ENCODE assay signal across 12 cellular contexts in the genomic region with DNA sequence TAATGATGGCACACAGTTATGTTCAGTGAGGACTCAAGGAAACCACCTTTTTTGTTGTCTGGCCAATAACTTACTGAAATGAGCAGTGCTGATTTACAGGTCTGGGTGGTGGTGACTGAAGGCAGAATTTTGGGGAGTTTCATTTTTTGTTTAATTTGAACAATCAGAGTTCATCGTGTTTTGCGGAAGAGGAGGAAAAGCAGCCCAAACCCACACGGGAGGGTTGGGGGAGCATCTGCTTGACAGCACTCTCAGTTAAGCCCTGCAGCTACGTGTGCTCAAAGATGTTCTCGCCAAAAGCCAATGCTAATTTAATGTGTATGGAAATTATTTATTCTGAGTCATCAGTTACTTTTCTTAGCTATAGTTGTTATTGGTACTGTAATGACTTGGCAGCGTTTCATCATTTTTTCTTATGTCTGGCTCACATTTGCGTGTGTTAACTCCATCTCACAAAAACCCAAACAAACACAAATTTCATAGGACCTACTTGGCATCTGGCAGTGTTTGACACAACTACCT.
A peak's percentile ranks its signal among the peaks of the same experiment; 100 is the strongest.
DNase-seq lines count a peak whose midpoint lies in the region; ATAC-seq and TF ChIP-seq lines count a peak whose summit lies in the region.
"Had no signal": no experiment of that assay in that cellular context is flagged by ENCODE, and none has a peak within 500 bp of the region (broad histone marks: within the 10 kb centered on the region; RNA-seq: fewer than 3 reads in every experiment).

No MANE protein-coding gene starts in this region.

- H3K9me3 ChIP-seq in A673 (ENCODE audit: low read depth, low read length, poor library complexity, severe bottlenecking) (no peaks in the 10 kb centered on the region), T-helper 17 cell (ENCODE audit: control insufficient read depth, low read length, poor library complexity, severe bottlenecking) (no peaks in the 10 kb centered on the region), Caco-2 (no peaks in the 10 kb centered on the region), gastrocnemius medialis (no peaks in the 10 kb centered on the region)

- ATAC-seq in T-helper 17 cell (peak; percentile 67), HG03139 (IDR thresholded peaks at IDR 0.05; ENCODE audit: unreplicated experiment) (no peak), gastrocnemius medialis (no peak)
- ATAC-seq: left cardiac atrium had no signal

- POLR2A ChIA-PET in A673 (lab: Charles Lee; ENCODE audit: low non-redundant PET): no interaction called here
- POLR2A ChIA-PET in Caco-2 (lab: Charles Lee): no interaction called here

- in situ Hi-C loops in gastrocnemius medialis (cut with MboI; ENCODE audit: low sequenced_read_pairs in 4 of 4): no loop called here

- DNase-seq in A673 (ENCODE audit: low spot score) (peak; percentile 9), GM06990 (ENCODE audit: extremely low read depth, insufficient read length) (peak; percentile 61), T-helper 17 cell (no peak), fibroblast of peridontal ligament (ENCODE audit: extremely low read depth) (peak; percentile 97), Caco-2 (no peak), progenitor cell of endocrine pancreas (ENCODE audit: low spot score, unreplicated experiment) (no peak), gastrocnemius medialis (no peak)
- DNase-seq: left cardiac atrium, small intestine, trophoblast cell had no signal

- H3K27ac ChIP-seq in A673 (ENCODE audit: low read depth, low read length, poor library complexity, severe bottlenecking) (no peak overlapping the region), gastrocnemius medialis (no peak overlapping the region)

- H3K36me3 ChIP-seq in A673 (ENCODE audit: insufficient read depth, low read length, poor library complexity, severe bottlenecking) (no peaks in the 10 kb centered on the region), GM06990 (ENCODE audit: control insufficient read depth, insufficient read depth, low read length) (no peaks in the 10 kb centered on the region), Caco-2 (ENCODE audit: control insufficient read depth, insufficient read depth, low read length) (no peaks in the 10 kb centered on the region), gastrocnemius medialis (no peaks in the 10 kb centered on the region)

- peaks cover 2% of the 10 kb centered on the region for H3K36me3 Mint-ChIP-seq in T-helper 17 cell (ENCODE audit: low read depth)
- H3K36me3 Mint-ChIP-seq in Caco-2 (ENCODE audit: insufficient read depth, unreplicated experiment): no peaks in the 10 kb centered on the region
- H3K36me3 Mint-ChIP-seq in progenitor cell of endocrine pancreas (ENCODE audit: insufficient read depth): no peaks in the 10 kb centered on the region

- H3K27me3 ChIP-seq in A673 (replicated peaks; ENCODE audit: insufficient read depth, low read depth, low read length, poor library complexity) (no peaks in the 10 kb centered on the region), GM06990 (replicated peaks; ENCODE audit: control insufficient read depth, insufficient read depth, low read length) (no peaks in the 10 kb centered on the region), Caco-2 (replicated peaks; ENCODE audit: control insufficient read depth, insufficient read depth, low read length) (no peaks in the 10 kb centered on the region), gastrocnemius medialis (no peaks in the 10 kb centered on the region)

- CTCF ChIA-PET in A673 (lab: Charles Lee): no interaction called here
- CTCF ChIA-PET in Caco-2 (lab: Charles Lee): no interaction called here

- peak overlapping the region; percentile 67 for H3K4me3 Mint-ChIP-seq in T-helper 17 cell
- no peak overlapping the region for H3K4me3 Mint-ChIP-seq in Caco-2 (ENCODE audit: unreplicated experiment)
- no peak overlapping the region for H3K4me3 Mint-ChIP-seq in progenitor cell of endocrine pancreas (ENCODE audit: low read depth)
- H3K4me3 Mint-ChIP-seq: dendritic cell treated with granulocyte-macrophage colony-stimulating factor and Interleukin-4, amounts not matched to agents 40 ng/mL and 50 ng/mL, for 4 days had no signal

- no peak overlapping the region for H3K4me3 ChIP-seq in A673 (ENCODE audit: low read depth, low read length, poor library complexity, severe bottlenecking)
- H3K4me3 ChIP-seq in GM06990 (replicated peaks; ENCODE audit: low read depth, low read length): 0 out of 2 replicates have a peak overlapping the region, but pooled peaks have one; percentile 5
- no peak overlapping the region for H3K4me3 ChIP-seq in Caco-2 (ENCODE audit: low read depth, low read length)
- no peak overlapping the region for H3K4me3 ChIP-seq in gastrocnemius medialis

- TF ChIP-seq POLR2A in gastrocnemius medialis (IDR thresholded peaks at IDR 0.05): no peak

- H3K4me1 ChIP-seq in A673 (ENCODE audit: insufficient read depth, low read length, poor library complexity, severe bottlenecking): no peaks in the 10 kb centered on the region
- no peaks in the 10 kb centered on the region for H3K4me1 ChIP-seq in Caco-2
- no peaks in the 10 kb centered on the region for H3K4me1 ChIP-seq in gastrocnemius medialis

- BruUV-seq in A673 (replicated peaks; lab: Mats Ljungman, UMichigan) (no TSS peak), Caco-2 (replicated peaks; lab: Mats Ljungman, UMichigan) (no TSS peak)

- TF ChIP-seq CTCF in A673 (conservative IDR thresholded peaks at IDR 0.05; ENCODE audit: low read depth, low read length) (no peak), GM06990 (IDR thresholded peaks at IDR 0.05; ENCODE audit: insufficient read depth, low read length, poor library complexity, severe bottlenecking) (no peak), Caco-2 (IDR thresholded peaks at IDR 0.05; ENCODE audit: insufficient read depth in 1 of 2, low read depth in 1 of 2, low read length in 1 of 2, severe bottlenecking in 1 of 2, unreplicated experiment in 1 of 2) (no peak), progenitor cell of endocrine pancreas (IDR thresholded peaks at IDR 0.05; ENCODE audit: unreplicated experiment) (no peak), gastrocnemius medialis (IDR thresholded peaks at IDR 0.05 in 4 of 5, conservative IDR thresholded peaks at IDR 0.05 in 1 of 5) (no peak)

- H3K9me3 Mint-ChIP-seq in Caco-2 (ENCODE audit: unreplicated experiment): no peaks in the 10 kb centered on the region
- H3K9me3 Mint-ChIP-seq in progenitor cell of endocrine pancreas (ENCODE audit: low read depth): no peaks in the 10 kb centered on the region
- H3K9me3 Mint-ChIP-seq: dendritic cell treated with granulocyte-macrophage colony-stimulating factor and Interleukin-4, amounts not matched to agents 40 ng/mL and 50 ng/mL, for 4 days had no signal

- intact Hi-C loops in A673 (cut with micrococcal nuclease; ENCODE audit: unreplicated experiment) (no loop called here), Caco-2 (cut with micrococcal nuclease; ENCODE audit: unreplicated experiment) (no loop called here), gastrocnemius medialis (cut with DNase I; ENCODE audit: low total_unique reads) (no loop called here)

- H3K4me1 Mint-ChIP-seq in T-helper 17 cell (peaks cover 22% of the 10 kb centered on the region), Caco-2 (ENCODE audit: low read depth, unreplicated experiment) (no peaks in the 10 kb centered on the region), progenitor cell of endocrine pancreas (ENCODE audit: low read depth) (no peaks in the 10 kb centered on the region)

- H3K27ac Mint-ChIP-seq in T-helper 17 cell (peak overlapping the region; percentile 75), Caco-2 (ENCODE audit: unreplicated experiment) (no peak overlapping the region), progenitor cell of endocrine pancreas (no peak overlapping the region)
- H3K27ac Mint-ChIP-seq: dendritic cell treated with granulocyte-macrophage colony-stimulating factor and Interleukin-4, amounts not matched to agents 40 ng/mL and 50 ng/mL, for 4 days had no signal

- H3K27me3 Mint-ChIP-seq in T-helper 17 cell (no peaks in the 10 kb centered on the region), Caco-2 (ENCODE audit: insufficient read depth, unreplicated experiment) (peaks cover 6% of the 10 kb centered on the region), progenitor cell of endocrine pancreas (peaks cover 6% of the 10 kb centered on the region)

Comparison
In these comparisons a context has a peak if more than half of its experiments do, and no peak if none do; other contexts are left out.
1. DNase-seq: peak in A673 (single experiment), GM06990 (single experiment) and fibroblast of peridontal ligament (single experiment); none in T-helper 17 cell (0 of 3), Caco-2 (0 of 2), progenitor cell of endocrine pancreas (single experiment) and gastrocnemius medialis (0 of 2).